8 cellular contexts compared by ENCODE assay signal in genomic region chr19:1384085-1384462, GRCh38. TPM values are rescaled to one million over a fixed set of nuclear protein-coding genes. Genes with fewer than 3 reads are reported as not detected.
A peak's percentile ranks its signal among the peaks of the same experiment; 100 is the strongest.
DNase-seq lines count a peak whose midpoint lies in the region; ATAC-seq and TF ChIP-seq lines count a peak whose summit lies in the region.

No MANE protein-coding gene starts in this region.

- no peaks in the 10 kb centered on the region for H3K9me2 ChIP-seq in HCT116 (ENCODE audit: insufficient read depth)

- TF ChIP-seq RAD21 in HCT116 (IDR thresholded peaks at IDR 0.05; ENCODE audit: low read depth): no peak

- peaks cover 15% of the 10 kb centered on the region for H3K79me2 ChIP-seq in HCT116 (ENCODE audit: insufficient read depth, low read length)

- H3K9ac ChIP-seq in HCT116 (ENCODE audit: low read length): peak overlapping the region; percentile 94
- peak overlapping the region; percentile 94 for H3K9ac ChIP-seq in adipocyte (ENCODE audit: low read length)

- intact Hi-C loops in A673 (cut with micrococcal nuclease; ENCODE audit: unreplicated experiment) (no loop called here), HCT116 (cut with micrococcal nuclease) (no loop called here), tibial artery (cut with DNase I; ENCODE audit: low total_unique reads) (no loop called here)

- no peaks in the 10 kb centered on the region for H3K27me3 ChIP-seq in A673 (replicated peaks; ENCODE audit: insufficient read depth, low read depth, low read length, poor library complexity)
- H3K27me3 ChIP-seq in HCT116 (ENCODE audit: insufficient read depth, low read length): no peaks in the 10 kb centered on the region
- no peaks in the 10 kb centered on the region for H3K27me3 ChIP-seq in adipocyte (replicated peaks; ENCODE audit: control insufficient read depth, insufficient read depth, low read length)
- H3K27me3 ChIP-seq in kidney epithelial cell (ENCODE audit: control insufficient read depth, insufficient read depth, low read length): no peaks in the 10 kb centered on the region
- no peaks in the 10 kb centered on the region for H3K27me3 ChIP-seq in tibial artery

- no peak for TF ChIP-seq CTCF in A673 (conservative IDR thresholded peaks at IDR 0.05; ENCODE audit: low read depth, low read length)
- TF ChIP-seq CTCF in HCT116 (IDR thresholded peaks at IDR 0.05 in 2 of 3, conservative IDR thresholded peaks at IDR 0.05 in 1 of 3; ENCODE audit: borderline replicate concordance in 1 of 3, insufficient read depth in 1 of 3, low read depth in 2 of 3, low read length in 2 of 3): no peak
- no peak for TF ChIP-seq CTCF in kidney epithelial cell (IDR thresholded peaks at IDR 0.05; ENCODE audit: insufficient read depth, low read length, poor library complexity, severe bottlenecking)
- TF ChIP-seq CTCF in tibial artery (IDR thresholded peaks at IDR 0.05): no peak

- POLR2A ChIA-PET in A673 (lab: Charles Lee; ENCODE audit: low non-redundant PET) (no interaction called here), HCT116 (lab: Charles Lee) (no interaction called here)

- no peaks in the 10 kb centered on the region for H4K20me1 ChIP-seq in HCT116 (ENCODE audit: insufficient read depth)

- H3K9me3 ChIP-seq in A673 (ENCODE audit: low read depth, low read length, poor library complexity, severe bottlenecking) (no peaks in the 10 kb centered on the region), HCT116 (ENCODE audit: control insufficient read depth in 1 of 2, insufficient read depth in 1 of 2, low read depth in 1 of 2, low read length in 2 of 2) (no peaks in the 10 kb centered on the region), adipocyte (ENCODE audit: control insufficient read depth, low read length) (no peaks in the 10 kb centered on the region), tibial artery (no peaks in the 10 kb centered on the region)

- H3K36me3 ChIP-seq in A673 (ENCODE audit: insufficient read depth, low read length, poor library complexity, severe bottlenecking) (peaks cover 7% of the 10 kb centered on the region), HCT116 (ENCODE audit: control insufficient read depth in 1 of 2, insufficient read depth in 2 of 2, low read length in 2 of 2) (peaks cover 0 to 6% of the 10 kb centered on the region in 2 experiments; a peak in 2 of 4 replicates), adipocyte (ENCODE audit: control insufficient read depth, insufficient read depth, low read length, severe bottlenecking) (peaks cover 11% of the 10 kb centered on the region), kidney epithelial cell (ENCODE audit: control insufficient read depth, insufficient read depth, low read length) (peaks cover 2% of the 10 kb centered on the region), tibial artery (peaks cover 10 to 27% (median 13%) of the 10 kb centered on the region in 3 donors)

- peak overlapping the region; percentile 97 for H3K4me2 ChIP-seq in HCT116 (ENCODE audit: low read length)

- CTCF ChIA-PET in A673 (lab: Charles Lee): no interaction called here
- CTCF ChIA-PET in HCT116 (lab: Charles Lee): no interaction called here

- H3K27ac ChIP-seq in A673 (ENCODE audit: low read depth, low read length, poor library complexity, severe bottlenecking) (peak overlapping the region; percentile 89), HCT116 (ENCODE audit: low read depth, low read length) (peak overlapping the region; percentile 60), tibial artery (peak overlapping the region; percentile 84 to 90)

- H3K4me3 ChIP-seq in A673 (ENCODE audit: low read depth, low read length, poor library complexity, severe bottlenecking): peak overlapping the region; percentile 77
- peak overlapping the region; percentile 80 to 92 for H3K4me3 ChIP-seq in HCT116 (replicated peaks in 1 of 2; ENCODE audit: low read depth in 1 of 2, low read length in 2 of 2)
- H3K4me3 ChIP-seq in adipocyte (ENCODE audit: low read length): peak overlapping the region; percentile 92
- peak overlapping the region; percentile 83 for H3K4me3 ChIP-seq in kidney epithelial cell (ENCODE audit: low read depth, low read length)
- peak overlapping the region; percentile 89 to 92 for H3K4me3 ChIP-seq in tibial artery

- H3K4me1 ChIP-seq in A673 (ENCODE audit: insufficient read depth, low read length, poor library complexity, severe bottlenecking): no peaks in the 10 kb centered on the region
- peaks cover 5 to 16% of the 10 kb centered on the region in 2 experiments for H3K4me1 ChIP-seq in HCT116 (ENCODE audit: control insufficient read depth in 1 of 2, insufficient read depth in 2 of 2, low read length in 2 of 2)
- H3K4me1 ChIP-seq in adipocyte (ENCODE audit: control insufficient read depth, insufficient read depth, low read length): peaks cover 14% of the 10 kb centered on the region
- peaks cover 0 to 31% (median 21%) of the 10 kb centered on the region in 4 donors for H3K4me1 ChIP-seq in tibial artery

- RAD21 ChIA-PET in HCT116 (lab: Charles Lee; ENCODE audit: low non-redundant PET in 1 of 2, low total read pairs in 2 of 2, uncharacterized antibody in 2 of 2, unreplicated experiment in 2 of 2): no interaction called here

- no peak for TF ChIP-seq POLR2A in HCT116 (IDR thresholded peaks at IDR 0.05; ENCODE audit: borderline replicate concordance, extremely low read depth, insufficient read depth, insufficient read length)

- no TSS peak for BruUV-seq in A673 (replicated peaks; lab: Mats Ljungman, UMichigan)
- BruUV-seq in HCT116 (replicated peaks; lab: Mats Ljungman, UMichigan): no TSS peak

- no peak overlapping the region for H2AFZ ChIP-seq in HCT116 (ENCODE audit: low read depth, low read length, poor library complexity, severe bottlenecking)

- no peak for DNase-seq in A673 (ENCODE audit: low spot score)
- DNase-seq in HCT116 (ENCODE audit: low read depth, low spot score): no peak
- no peak for DNase-seq in adipocyte (ENCODE audit: low read depth)
- DNase-seq in kidney epithelial cell (ENCODE audit: low read depth): no peak
- DNase-seq in tibial artery: no peak
- no peak for DNase-seq in amniotic stem cell (lab: John Stamatoyannopoulos, UW)
- no peak for DNase-seq in DMS 273 treated with DMSO at 0.1 percent for 48 hours (lab: John Stamatoyannopoulos, UW)
- DNase-seq in DMS53 treated with DMSO at 0.1 percent for 48 hours (lab: John Stamatoyannopoulos, UW; ENCODE audit: unreplicated experiment): no peak

- peak; percentile 10 for ATAC-seq in HCT116

TF ChIP-seq in HCT116, 20 proteins besides CTCF, POLR2A, EP300 and RAD21:
- TF ChIP-seq POLR2AphosphoS5 (IDR thresholded peaks at IDR 0.05; ENCODE audit: low read depth, low read length) (no peak), ZFX (IDR thresholded peaks at IDR 0.05) (peak; percentile 55; the same call in 1 of the 2 replicates), FOSL1 (IDR thresholded peaks at IDR 0.05; ENCODE audit: low read depth) (no peak)
TF ChIP-seq in HCT116: peak in this region for 1.

RNA-seq across cellular contexts. Expression of gene NDUFS7, which starts 0.4 kb away (rescaled TPM):
- total RNA-seq in A673 (2021) (101 and 111 TPM in 2 replicates), HCT116 (2021; ENCODE audit: unreplicated experiment) (114 TPM), kidney epithelial cell (165 and 189 TPM in 2 replicates)
- polyA plus RNA-seq in HCT116 (2012): 110 and 137 TPM in 2 replicates

RNA-seq across cellular contexts. Expression of gene GAMT, which starts 17.3 kb away (rescaled TPM):
- 18.8 and 28.5 TPM in 2 replicates for total RNA-seq in A673 (2021)
- 102 TPM for total RNA-seq in HCT116 (2021; ENCODE audit: unreplicated experiment)
- polyA plus RNA-seq in HCT116 (2012): 105 and 119 TPM in 2 replicates
- 17.5 and 20.3 TPM in 2 replicates for total RNA-seq in kidney epithelial cell

RNA-seq across cellular contexts. Expression of gene DAZAP1, which starts 23.3 kb away (rescaled TPM):
- total RNA-seq in A673 (2021): 222 and 229 TPM in 2 replicates
- total RNA-seq in HCT116 (2021; ENCODE audit: unreplicated experiment): 191 TPM
- polyA plus RNA-seq in HCT116 (2012): 98.2 and 111 TPM in 2 replicates
- total RNA-seq in kidney epithelial cell: 74.5 and 77.0 TPM in 2 replicates

RNA-seq across cellular contexts. Expression of gene RPS15, which starts 54.1 kb away (rescaled TPM):
- 1,685 and 1,696 TPM in 2 replicates for total RNA-seq in A673 (2021)
- 1,862 TPM for total RNA-seq in HCT116 (2021; ENCODE audit: unreplicated experiment)
- polyA plus RNA-seq in HCT116 (2012): 2,807 and 2,860 TPM in 2 replicates
- 1,778 and 3,178 TPM in 2 replicates for total RNA-seq in kidney epithelial cell
